1 cellular context compared by ENCODE assay signal in genomic region chr6:140711019-140711613, GRCh38.
TF ChIP-seq lines count a peak whose summit lies in the region.

No MANE protein-coding gene starts in this region.

TF ChIP-seq in WTC11, 78 proteins besides CTCF, POLR2A, EP300 and RAD21 (continued from another document):
- TF ChIP-seq, protein P1, sequence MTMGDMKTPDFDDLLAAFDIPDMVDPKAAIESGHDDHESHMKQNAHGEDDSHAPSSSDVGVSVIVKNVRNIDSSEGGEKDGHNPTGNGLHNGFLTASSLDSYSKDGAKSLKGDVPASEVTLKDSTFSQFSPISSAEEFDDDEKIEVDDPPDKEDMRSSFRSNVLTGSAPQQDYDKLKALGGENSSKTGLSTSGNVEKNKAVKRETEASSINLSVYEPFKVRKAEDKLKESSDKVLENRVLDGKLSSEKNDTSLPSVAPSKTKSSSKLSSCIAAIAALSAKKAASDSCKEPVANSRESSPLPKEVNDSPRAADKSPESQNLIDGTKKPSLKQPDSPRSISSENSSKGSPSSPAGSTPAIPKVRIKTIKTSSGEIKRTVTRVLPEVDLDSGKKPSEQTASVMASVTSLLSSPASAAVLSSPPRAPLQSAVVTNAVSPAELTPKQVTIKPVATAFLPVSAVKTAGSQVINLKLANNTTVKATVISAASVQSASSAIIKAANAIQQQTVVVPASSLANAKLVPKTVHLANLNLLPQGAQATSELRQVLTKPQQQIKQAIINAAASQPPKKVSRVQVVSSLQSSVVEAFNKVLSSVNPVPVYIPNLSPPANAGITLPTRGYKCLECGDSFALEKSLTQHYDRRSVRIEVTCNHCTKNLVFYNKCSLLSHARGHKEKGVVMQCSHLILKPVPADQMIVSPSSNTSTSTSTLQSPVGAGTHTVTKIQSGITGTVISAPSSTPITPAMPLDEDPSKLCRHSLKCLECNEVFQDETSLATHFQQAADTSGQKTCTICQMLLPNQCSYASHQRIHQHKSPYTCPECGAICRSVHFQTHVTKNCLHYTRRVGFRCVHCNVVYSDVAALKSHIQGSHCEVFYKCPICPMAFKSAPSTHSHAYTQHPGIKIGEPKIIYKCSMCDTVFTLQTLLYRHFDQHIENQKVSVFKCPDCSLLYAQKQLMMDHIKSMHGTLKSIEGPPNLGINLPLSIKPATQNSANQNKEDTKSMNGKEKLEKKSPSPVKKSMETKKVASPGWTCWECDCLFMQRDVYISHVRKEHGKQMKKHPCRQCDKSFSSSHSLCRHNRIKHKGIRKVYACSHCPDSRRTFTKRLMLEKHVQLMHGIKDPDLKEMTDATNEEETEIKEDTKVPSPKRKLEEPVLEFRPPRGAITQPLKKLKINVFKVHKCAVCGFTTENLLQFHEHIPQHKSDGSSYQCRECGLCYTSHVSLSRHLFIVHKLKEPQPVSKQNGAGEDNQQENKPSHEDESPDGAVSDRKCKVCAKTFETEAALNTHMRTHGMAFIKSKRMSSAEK (CRISPR knock-in tag; IDR thresholded peaks at IDR 0.05; ENCODE audit: borderline replicate concordance): no peak
- TF ChIP-seq GABPB1 (CRISPR knock-in tag; IDR thresholded peaks at IDR 0.05): no peak
- TF ChIP-seq TCF7 (CRISPR knock-in tag; IDR thresholded peaks at IDR 0.05; ENCODE audit: low read depth): no peak
- TF ChIP-seq, protein P2, sequence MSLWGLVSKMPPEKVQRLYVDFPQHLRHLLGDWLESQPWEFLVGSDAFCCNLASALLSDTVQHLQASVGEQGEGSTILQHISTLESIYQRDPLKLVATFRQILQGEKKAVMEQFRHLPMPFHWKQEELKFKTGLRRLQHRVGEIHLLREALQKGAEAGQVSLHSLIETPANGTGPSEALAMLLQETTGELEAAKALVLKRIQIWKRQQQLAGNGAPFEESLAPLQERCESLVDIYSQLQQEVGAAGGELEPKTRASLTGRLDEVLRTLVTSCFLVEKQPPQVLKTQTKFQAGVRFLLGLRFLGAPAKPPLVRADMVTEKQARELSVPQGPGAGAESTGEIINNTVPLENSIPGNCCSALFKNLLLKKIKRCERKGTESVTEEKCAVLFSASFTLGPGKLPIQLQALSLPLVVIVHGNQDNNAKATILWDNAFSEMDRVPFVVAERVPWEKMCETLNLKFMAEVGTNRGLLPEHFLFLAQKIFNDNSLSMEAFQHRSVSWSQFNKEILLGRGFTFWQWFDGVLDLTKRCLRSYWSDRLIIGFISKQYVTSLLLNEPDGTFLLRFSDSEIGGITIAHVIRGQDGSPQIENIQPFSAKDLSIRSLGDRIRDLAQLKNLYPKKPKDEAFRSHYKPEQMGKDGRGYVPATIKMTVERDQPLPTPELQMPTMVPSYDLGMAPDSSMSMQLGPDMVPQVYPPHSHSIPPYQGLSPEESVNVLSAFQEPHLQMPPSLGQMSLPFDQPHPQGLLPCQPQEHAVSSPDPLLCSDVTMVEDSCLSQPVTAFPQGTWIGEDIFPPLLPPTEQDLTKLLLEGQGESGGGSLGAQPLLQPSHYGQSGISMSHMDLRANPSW (CRISPR knock-in tag; conservative IDR thresholded peaks at IDR 0.05; ENCODE audit: low read depth): no peak
- no peak for TF ChIP-seq CREM (CRISPR knock-in tag; IDR thresholded peaks at IDR 0.05)
- TF ChIP-seq SP1 (CRISPR knock-in tag; conservative IDR thresholded peaks at IDR 0.05): no peak
- TF ChIP-seq SOX15 (CRISPR knock-in tag; IDR thresholded peaks at IDR 0.05): no peak
